In the genomic region with DNA sequence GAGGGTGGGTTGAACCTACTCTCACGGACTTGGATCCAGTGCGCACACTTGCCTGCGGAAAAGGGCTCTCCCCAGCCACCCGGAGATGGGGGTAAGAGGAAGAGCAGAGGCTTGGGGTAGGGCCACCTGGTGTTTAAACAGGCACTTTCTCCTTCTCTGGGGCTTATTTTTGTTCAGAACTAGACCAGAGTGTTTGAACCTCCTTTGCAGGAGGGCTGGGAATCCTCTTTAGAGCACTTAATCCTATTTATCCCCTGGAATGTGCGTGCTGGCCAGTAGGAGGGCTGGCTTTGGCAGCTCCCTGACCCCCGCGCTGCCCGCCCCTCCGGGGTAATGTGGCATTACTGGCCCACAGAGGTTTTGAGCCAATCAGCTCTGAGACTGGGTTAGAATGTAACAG, we compare ENCODE assay signal across 12 cellular contexts. TPM values are rescaled to one million over a fixed set of nuclear protein-coding genes. Genes with fewer than 3 reads are reported as not detected.
DNase-seq lines count a peak whose midpoint lies in the region; ATAC-seq and TF ChIP-seq lines count a peak whose summit lies in the region.
"Had no signal": no experiment of that assay in that cellular context is flagged by ENCODE, and none has a peak within 500 bp of the region (broad histone marks: within the 10 kb centered on the region; RNA-seq: fewer than 3 reads in every experiment).

No MANE protein-coding gene starts in this region.

- intact Hi-C loops in esophagus squamous epithelium (cut with DNase I): no loop called here
- intact Hi-C loops in psoas muscle (cut with DNase I): loop anchor here in 1 of 2 donors (10.0 kb wide), 2 partner anchors 93 to 273 kb away; a partner anchor contains a TSS
- intact Hi-C loops in Calu3 (cut with micrococcal nuclease; ENCODE audit: unreplicated experiment): no loop called here

- peak in 1 of 6 experiments; percentile 27 for TF ChIP-seq CTCF in esophagus squamous epithelium (IDR thresholded peaks at IDR 0.05)
- TF ChIP-seq CTCF in psoas muscle (IDR thresholded peaks at IDR 0.05): no peak
- TF ChIP-seq CTCF in Calu3 (IDR thresholded peaks at IDR 0.05; ENCODE audit: unreplicated experiment): no peak

- H3K27ac ChIP-seq in esophagus squamous epithelium (peak overlapping the region in 3 of 4 donors; percentile 55 to 95 (median 92)), psoas muscle (peak overlapping the region; percentile 96)
- H3K27ac ChIP-seq: right lobe of liver had no signal

- no peaks in the 10 kb centered on the region for H3K36me3 ChIP-seq in esophagus squamous epithelium
- no peaks in the 10 kb centered on the region for H3K36me3 ChIP-seq in psoas muscle (ENCODE audit: insufficient read depth in 1 of 2, low read depth in 1 of 2)
- H3K36me3 ChIP-seq: right lobe of liver had no signal

- no peak for TF ChIP-seq POLR2A in esophagus squamous epithelium (IDR thresholded peaks at IDR 0.05)

- peak in 1 of 4 donors; percentile 16 for ATAC-seq in psoas muscle
- ATAC-seq: right lobe of liver had no signal

- H3K27me3 ChIP-seq in esophagus squamous epithelium (peaks cover 0 to 22% (median 0%) of the 10 kb centered on the region in 4 donors), psoas muscle (ENCODE audit: insufficient read depth in 3 of 3, low read length in 2 of 3) (peaks cover 0 to 3% (median 0%) of the 10 kb centered on the region in 3 donors)

- H3K9me3 Mint-ChIP-seq in Calu3 (ENCODE audit: low read depth, unreplicated experiment): no peaks in the 10 kb centered on the region

- no TSS peak for BruUV-seq in Calu3 (replicated peaks; lab: Mats Ljungman, UMichigan)

- peaks cover 25% of the 10 kb centered on the region for H3K27me3 Mint-ChIP-seq in Calu3 (ENCODE audit: unreplicated experiment)

- 37 to 100% methylated on average over 1 to 6 of the region's 9 CpGs for WGBS in esophagus squamous epithelium, 2 donors
- WGBS in psoas muscle, 3 donors: 19 to 25% (median 20%) methylated on average over 9 of the region's 9 CpGs

- H3K4me3 Mint-ChIP-seq in Calu3 (ENCODE audit: low read depth, unreplicated experiment): no peak overlapping the region

- H3K4me3 ChIP-seq in esophagus squamous epithelium (peak overlapping the region in 1 of 4 donors; percentile 7), psoas muscle (peak overlapping the region; percentile 99)
- H3K4me3 ChIP-seq: right lobe of liver had no signal

- peaks cover 23 to 54% (median 25%) of the 10 kb centered on the region in 3 donors for H3K4me1 ChIP-seq in esophagus squamous epithelium
- H3K4me1 ChIP-seq in psoas muscle: peaks cover 29% of the 10 kb centered on the region

- H3K4me1 Mint-ChIP-seq in Calu3 (ENCODE audit: low read depth, unreplicated experiment): peaks cover 21% of the 10 kb centered on the region

- peak; percentile 5 for DNase-seq in SIG-M5 treated with dmso at 0.1 percent for 504 hours (lab: John Stamatoyannopoulos, UW; ENCODE audit: unreplicated experiment)
- no peak for DNase-seq in SIG-M5 (lab: John Stamatoyannopoulos, UW)
- DNase-seq in NCI-H69 (lab: John Stamatoyannopoulos, UW): peak; percentile 4
- no peak for DNase-seq in esophagus squamous epithelium (lab: John Stamatoyannopoulos, UW)
- DNase-seq in psoas muscle: peak in 1 of 2 donors; percentile 63
- DNase-seq in Calu3: no peak
- no peak for DNase-seq in NOMO-1 treated with dmso at 0.1 percent for 144 hours (lab: John Stamatoyannopoulos, UW; ENCODE audit: unreplicated experiment)
- no peak for DNase-seq in GM19240 (ENCODE audit: insufficient read length, low spot score)
- DNase-seq: activated effector memory CD4-positive, alpha-beta T cell treated with Interleukin-2 at 50 U/mL for 16 hours; IMR-90 had no signal

- CTCF ChIA-PET in Calu3 (lab: Charles Lee): interaction anchor here (0.8 kb wide), 1 partner anchor 489 kb away, joined by 4 read pairs; no protein-coding TSS in a partner anchor

- no peak overlapping the region for H3K27ac Mint-ChIP-seq in Calu3 (ENCODE audit: unreplicated experiment)

- peaks cover 27% of the 10 kb centered on the region for H3K36me3 Mint-ChIP-seq in Calu3 (ENCODE audit: insufficient read depth, unreplicated experiment)

- H3K9me3 ChIP-seq in esophagus squamous epithelium (no peaks in the 10 kb centered on the region), psoas muscle (no peaks in the 10 kb centered on the region)
- H3K9me3 ChIP-seq: right lobe of liver had no signal

RNA-seq across cellular contexts. Expression of a gene that starts 2.0 kb away (rescaled TPM):
- total RNA-seq in esophagus squamous epithelium: 1 to 10 TPM in 1 of 4 donors, under 1 TPM in 3; 0.09 to 2.0 (median 0.23) TPM
- total RNA-seq in psoas muscle: 1 to 10 TPM in 3 of 4 donors, under 1 TPM in 1; 0.98 to 3.9 (median 2.8) TPM
- 1 to 10 TPM in 2 of 3 donors, under 1 TPM in 1; 0.10 to 8.2 (median 3.8) TPM for polyA plus RNA-seq in psoas muscle
- 0.28 and 0.71 TPM in 2 replicates for total RNA-seq in Calu3 (2022)

RNA-seq across cellular contexts. Expression of a gene that starts 2.7 kb away (rescaled TPM):
- 10 to 100 TPM; 19.5 to 29.2 (median 21.5) TPM for total RNA-seq in esophagus squamous epithelium
- total RNA-seq in psoas muscle: 10 to 100 TPM; 11.2 to 31.7 (median 18.8) TPM
- 10 to 100 TPM in 2 of 3 donors, 1 to 10 TPM in 1; 6.3 to 43.3 (median 16.9) TPM for polyA plus RNA-seq in psoas muscle
- total RNA-seq in Calu3 (2022): 40.8 and 41.2 TPM in 2 replicates

RNA-seq across cellular contexts. Expression of a gene that starts 14.0 kb away (rescaled TPM):
- total RNA-seq in esophagus squamous epithelium: 10 to 100 TPM; 13.3 to 20.8 (median 14.1) TPM
- 10 to 100 TPM; 17.0 to 18.6 (median 17.9) TPM for total RNA-seq in psoas muscle
- 10 to 100 TPM; 10.7 to 27.5 (median 10.9) TPM for polyA plus RNA-seq in psoas muscle
- total RNA-seq in Calu3 (2022): 20.3 and 21.1 TPM in 2 replicates

RNA-seq across cellular contexts. Expression of a gene that starts 41.9 kb away (rescaled TPM):
- total RNA-seq in esophagus squamous epithelium (1 to 10 TPM in 1 of 4 donors, under 1 TPM in 2, not detected in 1; 0.18 to 1.7 (median 0.42) TPM), psoas muscle (under 1 TPM in 3 of 4 donors, not detected in 1; 0.17 to 0.28 (median 0.21) TPM), Calu3 (2022) (0.17 and 0.33 TPM in 2 replicates)
- under 1 TPM in 1 of 3 donors, not detected in 2; 0.14 TPM for polyA plus RNA-seq in psoas muscle
- total RNA-seq: NCI-H460 had no signal

Comparison
In these comparisons a context has a peak if more than half of its experiments do, and no peak if none do; other contexts are left out.
1. DNase-seq: peak in SIG-M5 treated with dmso at 0.1 percent for 504 hours (single experiment) and NCI-H69 (single experiment); none in SIG-M5 (single experiment), esophagus squamous epithelium (single experiment), Calu3 (single experiment), NOMO-1 treated with dmso at 0.1 percent for 144 hours (single experiment) and GM19240 (single experiment).